ENCODE assay signal across 1 cellular context in the genomic region with DNA sequence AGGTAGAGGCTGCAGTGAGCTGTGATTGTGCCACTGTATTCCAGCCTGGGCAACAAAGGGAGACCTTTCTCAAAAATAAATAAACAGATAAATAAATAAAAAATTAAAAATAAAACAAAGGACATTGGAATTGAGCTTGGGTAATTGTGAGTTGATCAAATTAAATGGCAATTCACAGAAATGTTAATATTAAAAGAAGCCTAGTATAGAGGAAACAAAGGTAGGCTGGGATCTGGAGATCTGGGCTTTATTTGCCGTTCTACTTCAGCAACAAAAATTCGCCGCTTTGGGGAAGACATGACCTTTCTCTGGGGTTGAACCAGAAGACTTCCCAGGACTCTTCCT.
TF ChIP-seq lines count a peak whose summit lies in the region.

No MANE protein-coding gene starts in this region.

TF ChIP-seq in IMR-90, 13 proteins besides CTCF, POLR2A, EP300 and RAD21:
- no peak for TF ChIP-seq FOS (IDR thresholded peaks at IDR 0.05; ENCODE audit: low read depth, low read length)
- TF ChIP-seq RFX5 (IDR thresholded peaks at IDR 0.05; ENCODE audit: low read depth, low read length), result no peak
- TF ChIP-seq BHLHE40 (IDR thresholded peaks at IDR 0.05; ENCODE audit: low read depth, low read length), result no peak
- no peak for TF ChIP-seq CEBPB (IDR thresholded peaks at IDR 0.05; ENCODE audit: low read depth, low read length)
- TF ChIP-seq SMC3 (IDR thresholded peaks at IDR 0.05; ENCODE audit: low read depth, low read length), result no peak
- no peak for TF ChIP-seq CHD1 (IDR thresholded peaks at IDR 0.05; ENCODE audit: low read depth, low read length)
- TF ChIP-seq ELK1 (IDR thresholded peaks at IDR 0.05; ENCODE audit: borderline replicate concordance, low read depth, low read length), result no peak
